Comparison of ENCODE assay signal across 9 cellular contexts in genomic region chr14:75127903-75128595, GRCh38. TPM values are rescaled to one million over a fixed set of nuclear protein-coding genes. Genes with fewer than 3 reads are reported as not detected.
DNase-seq lines count a peak whose midpoint lies in the region; ATAC-seq, FAIRE-seq and TF ChIP-seq lines count a peak whose summit lies in the region.
"Had no signal": no experiment of that assay in that cellular context is flagged by ENCODE, and none has a peak within 500 bp of the region (broad histone marks: within the 10 kb centered on the region; RNA-seq: fewer than 3 reads in every experiment).

No MANE protein-coding gene starts in this region.

- TF ChIP-seq RAD21 in GM12878 (IDR thresholded peaks at IDR 0.05; ENCODE audit: insufficient read depth, low read depth, low read length) = no peak

- SMC1A ChIA-PET in GM12878 (lab: Charles Lee; ENCODE audit: uncharacterized antibody, unreplicated experiment) = interaction anchor here (0.8 to 5.2 kb wide), 5 partner anchors 8 to 359 kb away, joined by 3 to 154 read pairs (median 5); no protein-coding TSS in a partner anchor

- RAD21 ChIA-PET in GM12878 (lab: Charles Lee; ENCODE audit: unreplicated experiment) = interaction anchor here (1.2 to 1.8 kb wide), 2 partner anchors 10 to 326 kb away, joined by 3 to 4 read pairs; no protein-coding TSS in a partner anchor

- no TSS peak for BruUV-seq in GM12878 (replicated peaks; lab: Mats Ljungman, UMichigan)

- TF ChIP-seq POLR2A in GM12878 (IDR thresholded peaks at IDR 0.05; ENCODE audit: low read depth, low read length) = no peak

- peak overlapping the region; percentile 95 for H3K4me2 ChIP-seq in GM12878 (ENCODE audit: control insufficient read depth, insufficient read depth)

- H3K36me3 ChIP-seq in HAP-1 (replicated peaks) = peaks cover 23% of the 10 kb centered on the region; the same call in 1 of the 2 replicates
- peaks cover 0 to 7% of the 10 kb centered on the region in 2 experiments; a peak in 2 of 4 replicates for H3K36me3 ChIP-seq in GM12878 (ENCODE audit: control insufficient read depth in 2 of 2, insufficient read depth in 2 of 2, low read length in 1 of 2)

- no peaks in the 10 kb centered on the region for H3K9me3 Mint-ChIP-seq in mesothelial cell of epicardium

- peaks cover 35% of the 10 kb centered on the region for H3K4me1 Mint-ChIP-seq in mesothelial cell of epicardium

- in situ Hi-C loops in HAP-1 (cut with MboI; ENCODE audit: low sequenced_read_pairs) (loop anchor here (10.0 to 25.0 kb wide), 2 partner anchors 357 to 534 kb away; partner anchors contain the start of genes ERG28 and TTLL5), GM12878 (cut with MboI) (loop anchor here (5.0 to 10.0 kb wide), 3 partner anchors 357 to 527 kb away; no protein-coding TSS in a partner anchor)

- H3K79me2 ChIP-seq in GM12878 (ENCODE audit: control insufficient read depth, insufficient read depth, low read length) = peaks cover 32% of the 10 kb centered on the region

- no peak overlapping the region for H2AFZ ChIP-seq in GM12878 (ENCODE audit: control insufficient read depth, low read depth, low read length)

- H3K27me3 ChIP-seq in HAP-1 (ENCODE audit: low read depth) (no peaks in the 10 kb centered on the region), GM12878 (replicated peaks in 1 of 2; ENCODE audit: control insufficient read depth in 2 of 2, insufficient read depth in 2 of 2, low read length in 1 of 2) (no peaks in the 10 kb centered on the region)

- H3K4me3 ChIP-seq in HAP-1 = peak overlapping the region; percentile 90
- H3K4me3 ChIP-seq in GM12878 = peak overlapping the region; percentile 76

- TF ChIP-seq EP300 in GM12878 (IDR thresholded peaks at IDR 0.05; ENCODE audit: borderline replicate concordance in 1 of 2, control insufficient read depth in 1 of 2, low read depth in 2 of 2, low read length in 2 of 2) = no peak

- H3K9me3 ChIP-seq in HAP-1 (no peaks in the 10 kb centered on the region), GM12878 (replicated peaks; ENCODE audit: control insufficient read depth, insufficient read depth, low read length) (no peaks in the 10 kb centered on the region)

- H3K36me3 Mint-ChIP-seq in mesothelial cell of epicardium = peaks cover 4% of the 10 kb centered on the region

- TF ChIP-seq CTCF in 22Rv1 (IDR thresholded peaks at IDR 0.05) = no peak
- no peak for TF ChIP-seq CTCF in GM12878 (IDR thresholded peaks at IDR 0.05 in 2 of 3, conservative IDR thresholded peaks at IDR 0.05 in 1 of 3; ENCODE audit: control insufficient read depth in 2 of 3, extremely low read depth in 1 of 3, insufficient read depth in 1 of 3, low read depth in 3 of 3, low read length in 3 of 3)
- no peak for TF ChIP-seq CTCF in mesothelial cell of epicardium (IDR thresholded peaks at IDR 0.05; ENCODE audit: unreplicated experiment)

- POLR2A ChIA-PET in GM12878 (lab: Charles Lee) = interaction anchor here (0.9 to 1.3 kb wide), 2 partner anchors 16 to 174 kb away, joined by 3 read pairs; no protein-coding TSS in a partner anchor

- H3K9ac ChIP-seq in GM12878 (ENCODE audit: control insufficient read depth, insufficient read depth, low read length) = peak overlapping the region; percentile 95

- no peaks in the 10 kb centered on the region for H3K27me3 Mint-ChIP-seq in mesothelial cell of epicardium (ENCODE audit: low read depth)

- 58% methylated on average over 10 of the region's 10 CpGs for WGBS in GM12878 (ENCODE audit: insufficient coverage, insufficient replicate concordance, low lambda C conversion rate, missing lambda C conversion rate)

- no peak for FAIRE-seq in GM12878 (lab: Jason Lieb, UNC)

- intact Hi-C loops in GM12878 (cut with micrococcal nuclease; ENCODE audit: unreplicated experiment) = loop anchor here (2.0 kb wide), 1 partner anchor 359 kb away; no protein-coding TSS in a partner anchor

- CTCF ChIA-PET in GM12878 (lab: Yijun Ruan, JAX) = interaction anchor here (0.6 to 11.2 kb wide), 3 partner anchors 13 to 207 kb away, joined by 3 to 279 read pairs (median 3); no protein-coding TSS in a partner anchor

- H3K27ac ChIP-seq in 22Rv1 (peak overlapping the region; percentile 94), GM12878 (ENCODE audit: control insufficient read depth, insufficient read depth) (peak overlapping the region; percentile 88)

- no peaks in the 10 kb centered on the region for H4K20me1 ChIP-seq in GM12878 (ENCODE audit: control insufficient read depth, insufficient read depth)

- no peak for DNase-seq in HAP-1 (ENCODE audit: low spot score in 2 of 2)
- no peak for DNase-seq in GM12878 (ENCODE audit: low read depth, low spot score)
- DNase-seq in mesothelial cell of epicardium (ENCODE audit: low spot score in 2 of 2, unreplicated experiment in 2 of 2) = no peak
- DNase-seq in SIG-M5 treated with dmso at 0.1 percent for 504 hours (lab: John Stamatoyannopoulos, UW; ENCODE audit: unreplicated experiment) = no peak
- DNase-seq in AG20443 (ENCODE audit: low spot score) = no peak
- no peak for DNase-seq in SW480 (ENCODE audit: low spot score)
- no peak for DNase-seq in Ammon's horn (ENCODE audit: low spot score)
- DNase-seq: NCI-H1694 treated with DMSO at 0.1 percent for 48 hours had no signal

- no peak for ATAC-seq in GM12878

- H3K4me1 ChIP-seq in HAP-1 (peaks cover 22% of the 10 kb centered on the region), GM12878 (ENCODE audit: control insufficient read depth, insufficient read depth, low read length) (peaks cover 11% of the 10 kb centered on the region)

- H3K27ac Mint-ChIP-seq in mesothelial cell of epicardium = peak overlapping the region; percentile 93

- H3K4me3 Mint-ChIP-seq in mesothelial cell of epicardium = peak overlapping the region; percentile 89

RNA-seq across cellular contexts. Expression of gene NEK9, which starts 1.2 kb away (rescaled TPM):
- total RNA-seq in GM12878 (2013; cell fraction: nucleolus; rRNA removed) = 102 and 108 TPM in 2 replicates
- total RNA-seq in GM12878 (2014; rRNA removed) (39.8 and 48.1 TPM in 2 replicates), GM12878 (2014; rRNA removed; fragmentation: Illumina TruSeq; extraction: Trizol) (24.7 and 26.9 TPM in 2 replicates), GM12878 (2021) (78.8 and 83.0 TPM in 2 replicates), mesothelial cell of epicardium (116 to 133 TPM (median 121 TPM) in 3 replicates)
- 25.6 TPM for polyA plus RNA-seq in GM12878 (2011; ENCODE audit: low read depth)
- polyA plus RNA-seq in GM12878 (2011; rRNA removed) (51.3 and 60.0 TPM in 2 replicates), GM12878 (2014; fragmentation: Illumina TruSeq; extraction: Trizol) (43.0 and 55.3 TPM in 2 replicates), GM12878 (2014; fragmentation: Nextera tagmentation; extraction: Ambion mirVana) (10 to 100 TPM in 1 of 2 experiments, 1 to 10 TPM in 1; 6.0 to 15.7 TPM), GM12878 (2014; rRNA removed) (61.9 and 64.5 TPM in 2 replicates), GM12878 (2016; fragmentation: Nextera tagmentation; extraction: Ambion mirVana) (10 to 100 TPM; 43.4 to 46.1 TPM)
- 21.7 and 34.4 TPM in 2 replicates for polyA plus RNA-seq in GM12878 (2011; cell fraction: cytosol; rRNA removed)
- 51.1 and 77.0 TPM in 2 replicates for polyA plus RNA-seq in GM12878 (2011; cell fraction: nucleus; rRNA removed)
- 34.2 and 38.4 TPM in 2 replicates for polyA plus RNA-seq in GM12878 (2012)
- 41.1 and 51.6 TPM in 2 replicates for polyA minus RNA-seq in GM12878 (2011; rRNA and poly(A)+ RNA removed)
- 17.5 and 17.6 TPM in 2 replicates for polyA minus RNA-seq in GM12878 (2011; cell fraction: cytosol; rRNA and poly(A)+ RNA removed)
- 26.8 and 65.3 TPM in 2 replicates for polyA minus RNA-seq in GM12878 (2011; cell fraction: nucleus; rRNA and poly(A)+ RNA removed)

RNA-seq across cellular contexts. Expression of gene TMED10, which starts 48.4 kb away (rescaled TPM):
- total RNA-seq in GM12878 (2013; cell fraction: nucleolus; rRNA removed) = 138 and 145 TPM in 2 replicates
- total RNA-seq in GM12878 (2014; rRNA removed) = 99.8 and 107 TPM in 2 replicates
- total RNA-seq in GM12878 (2014; rRNA removed; fragmentation: Illumina TruSeq; extraction: Trizol) = 106 and 109 TPM in 2 replicates
- total RNA-seq in GM12878 (2021) = 147 and 161 TPM in 2 replicates
- polyA plus RNA-seq in GM12878 (2011; ENCODE audit: low read depth) = 99.6 TPM
- polyA plus RNA-seq in GM12878 (2011; rRNA removed) = 199 and 223 TPM in 2 replicates
- 154 and 164 TPM in 2 replicates for polyA plus RNA-seq in GM12878 (2011; cell fraction: cytosol; rRNA removed)
- polyA plus RNA-seq in GM12878 (2011; cell fraction: nucleus; rRNA removed) = 56.4 and 83.3 TPM in 2 replicates
- polyA plus RNA-seq in GM12878 (2012) = 95.7 and 127 TPM in 2 replicates
- 169 and 214 TPM in 2 replicates for polyA plus RNA-seq in GM12878 (2014; fragmentation: Illumina TruSeq; extraction: Trizol)
- 100 to 1,000 TPM; 150 to 270 TPM for polyA plus RNA-seq in GM12878 (2014; fragmentation: Nextera tagmentation; extraction: Ambion mirVana)
- 115 and 121 TPM in 2 replicates for polyA plus RNA-seq in GM12878 (2014; rRNA removed)
- 100 to 1,000 TPM; 244 to 254 TPM for polyA plus RNA-seq in GM12878 (2016; fragmentation: Nextera tagmentation; extraction: Ambion mirVana)
- 340 and 413 TPM in 2 replicates for polyA minus RNA-seq in GM12878 (2011; rRNA and poly(A)+ RNA removed)
- polyA minus RNA-seq in GM12878 (2011; cell fraction: cytosol; rRNA and poly(A)+ RNA removed) = 110 and 126 TPM in 2 replicates
- 38.0 and 52.0 TPM in 2 replicates for polyA minus RNA-seq in GM12878 (2011; cell fraction: nucleus; rRNA and poly(A)+ RNA removed)
- total RNA-seq in mesothelial cell of epicardium = 237 to 242 TPM (median 241 TPM) in 3 replicates

RNA-seq across cellular contexts. Expression of gene ZC2HC1C, which starts 58.6 kb away (rescaled TPM):
- 0.56 and 1.1 TPM in 2 replicates for total RNA-seq in GM12878 (2013; cell fraction: nucleolus; rRNA removed)
- 1.8 and 2.2 TPM in 2 replicates for total RNA-seq in GM12878 (2014; rRNA removed)
- total RNA-seq in GM12878 (2014; rRNA removed; fragmentation: Illumina TruSeq; extraction: Trizol) = 1.8 and 2.0 TPM in 2 replicates
- 1.1 and 1.7 TPM in 2 replicates for total RNA-seq in GM12878 (2021)
- polyA plus RNA-seq in GM12878 (2011; ENCODE audit: low read depth) = 1.2 TPM
- polyA plus RNA-seq in GM12878 (2011; rRNA removed) = 0.71 and 0.92 TPM in 2 replicates
- polyA plus RNA-seq in GM12878 (2011; cell fraction: cytosol; rRNA removed) = 0.62 and 0.73 TPM in 2 replicates
- 0.48 and 1.1 TPM in 2 replicates for polyA plus RNA-seq in GM12878 (2011; cell fraction: nucleus; rRNA removed)
- polyA plus RNA-seq in GM12878 (2012) = 1.1 and 1.2 TPM in 2 replicates
- 0.90 and 1.2 TPM in 2 replicates for polyA plus RNA-seq in GM12878 (2014; fragmentation: Illumina TruSeq; extraction: Trizol)
- 1 to 10 TPM; 1.3 to 1.4 TPM for polyA plus RNA-seq in GM12878 (2014; fragmentation: Nextera tagmentation; extraction: Ambion mirVana)
- 1.7 and 2.4 TPM in 2 replicates for polyA plus RNA-seq in GM12878 (2014; rRNA removed)
- polyA plus RNA-seq in GM12878 (2016; fragmentation: Nextera tagmentation; extraction: Ambion mirVana) = 1 to 10 TPM; 2.9 to 3.7 TPM
- polyA minus RNA-seq in GM12878 (2011; rRNA and poly(A)+ RNA removed) = 0.82 TPM in 1 of 2 replicates, not detected in the other
- polyA minus RNA-seq in GM12878 (2011; cell fraction: cytosol; rRNA and poly(A)+ RNA removed) = not detected in 2 replicates
- polyA minus RNA-seq in GM12878 (2011; cell fraction: nucleus; rRNA and poly(A)+ RNA removed) = 0.19 and 0.60 TPM in 2 replicates
- total RNA-seq in mesothelial cell of epicardium = 2.3 to 3.6 TPM (median 2.4 TPM) in 3 replicates
